Comparison of ENCODE assay signal across 15 cellular contexts in the genomic region with DNA sequence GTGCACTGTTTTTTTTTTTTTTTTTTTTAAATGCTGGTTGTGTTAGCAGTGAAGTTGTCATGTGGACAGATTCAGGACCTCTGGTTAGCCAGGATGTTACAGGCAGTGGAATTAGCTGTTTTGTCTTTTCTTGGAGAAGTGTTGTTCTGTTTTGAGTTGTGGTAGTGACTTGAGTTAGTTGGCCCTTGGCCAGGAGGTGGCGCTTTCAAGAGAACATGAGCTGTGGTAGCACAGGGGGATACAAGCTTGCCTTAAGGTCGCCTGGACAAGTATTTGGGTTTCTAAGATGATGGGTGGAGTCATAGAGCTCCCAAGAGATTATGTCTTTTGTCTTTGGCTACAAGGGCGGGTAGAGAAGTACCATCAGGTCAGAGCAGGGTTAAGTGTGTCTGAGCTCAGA. TPM values are rescaled to one million over a fixed set of nuclear protein-coding genes. Genes with fewer than 3 reads are reported as not detected.
A peak's percentile ranks its signal among the peaks of the same experiment; 100 is the strongest.
DNase-seq lines count a peak whose midpoint lies in the region; ATAC-seq and TF ChIP-seq lines count a peak whose summit lies in the region.
"Had no signal": no experiment of that assay in that cellular context is flagged by ENCODE, and none has a peak within 500 bp of the region (broad histone marks: within the 10 kb centered on the region; RNA-seq: fewer than 3 reads in every experiment).

No MANE protein-coding gene starts in this region.

- WGBS in hepatocyte (ENCODE audit: low lambda C conversion rate, missing lambda C conversion rate): 62% methylated on average over 3 of the region's 3 CpGs

- intact Hi-C loops in head of caudate nucleus (cut with DNase I): no loop called here

- H3K36me3 ChIP-seq in DND-41 (ENCODE audit: insufficient read depth, low read length): no peaks in the 10 kb centered on the region
- H3K36me3 ChIP-seq in OCI-LY1 (ENCODE audit: insufficient read depth, low read length): no peaks in the 10 kb centered on the region
- H3K36me3 ChIP-seq in hepatocyte (replicated peaks; ENCODE audit: insufficient read depth, low read depth): no peaks in the 10 kb centered on the region

- H3F3A ChIP-seq in OCI-LY1 (ENCODE audit: insufficient read depth, low read length): no peaks in the 10 kb centered on the region

- H3K4me3 ChIP-seq in DND-41 (ENCODE audit: low read depth in 1 of 2, low read length in 2 of 2) (no peak overlapping the region), OCI-LY1 (ENCODE audit: low read depth, low read length, poor library complexity, severe bottlenecking) (no peak overlapping the region), hepatocyte (no peak overlapping the region)

- TF ChIP-seq CTCF in DND-41 (IDR thresholded peaks at IDR 0.05; ENCODE audit: borderline replicate concordance, extremely low read depth, low read length, poor library complexity, severe bottlenecking) (peak; percentile 21), GM12873 (IDR thresholded peaks at IDR 0.05; ENCODE audit: insufficient read depth, low read depth, low read length, missing control alignments) (peak; percentile 35), OCI-LY1 (IDR thresholded peaks at IDR 0.05; ENCODE audit: low read length) (peak; percentile 55), hepatocyte (IDR thresholded peaks at IDR 0.05; ENCODE audit: poor library complexity) (peak; percentile 3)

- DNase-seq in DND-41 (no peak), hepatocyte (ENCODE audit: low spot score) (no peak), head of caudate nucleus (no peak), NCI-H2227 treated with DMSO at 0.1 percent for 48 hours (lab: John Stamatoyannopoulos, UW) (no peak)
- DNase-seq: activated effector memory CD4-positive, alpha-beta T cell treated with anti-CD3 and anti-CD28 coated beads, Interleukin-2, amount 50 U/mL, for 16 hours; foreskin keratinocyte; NCI-H2029 treated with DMSO at 0.1 percent for 48 hours; small intestine had no signal

- H2AFZ ChIP-seq in DND-41 (ENCODE audit: low read depth, low read length) (no peak overlapping the region), OCI-LY1 (ENCODE audit: low read length) (no peak overlapping the region), hepatocyte (no peak overlapping the region)

- H3K4me1 ChIP-seq in DND-41 (ENCODE audit: insufficient read depth, low read length) (no peaks in the 10 kb centered on the region), OCI-LY1 (ENCODE audit: insufficient read depth, low read length, severe bottlenecking) (no peaks in the 10 kb centered on the region), hepatocyte (ENCODE audit: insufficient read depth) (no peaks in the 10 kb centered on the region)
- H3K4me1 ChIP-seq: foreskin keratinocyte had no signal

- H3K9ac ChIP-seq in DND-41 (ENCODE audit: low read depth, low read length) (no peak overlapping the region), OCI-LY1 (ENCODE audit: low read length) (no peak overlapping the region)

- H3K9me3 ChIP-seq in DND-41 (ENCODE audit: insufficient read depth, low read length, severe bottlenecking) (no peaks in the 10 kb centered on the region), OCI-LY1 (ENCODE audit: low read length) (no peaks in the 10 kb centered on the region), hepatocyte (ENCODE audit: low read depth) (no peaks in the 10 kb centered on the region)

- H3K9me2 ChIP-seq in OCI-LY1 (ENCODE audit: low read depth, low read length): no peaks in the 10 kb centered on the region
- H3K9me2 ChIP-seq in hepatocyte (replicated peaks; ENCODE audit: insufficient read depth): no peaks in the 10 kb centered on the region

- H3K4me2 ChIP-seq in DND-41 (ENCODE audit: insufficient read depth, low read length) (no peak overlapping the region), OCI-LY1 (ENCODE audit: low read length) (no peak overlapping the region), hepatocyte (no peak overlapping the region)

- H3K27ac ChIP-seq in DND-41 (ENCODE audit: low read length): no peak overlapping the region
- no peak overlapping the region for H3K27ac ChIP-seq in OCI-LY1 (ENCODE audit: low read depth, low read length, poor library complexity, severe bottlenecking)
- no peak overlapping the region for H3K27ac ChIP-seq in hepatocyte
- H3K27ac ChIP-seq: foreskin keratinocyte had no signal

- H3K79me2 ChIP-seq in DND-41 (ENCODE audit: insufficient read depth, low read length): no peaks in the 10 kb centered on the region
- no peaks in the 10 kb centered on the region for H3K79me2 ChIP-seq in OCI-LY1 (ENCODE audit: insufficient read depth, low read length)
- no peaks in the 10 kb centered on the region for H3K79me2 ChIP-seq in hepatocyte

- H4K20me1 ChIP-seq in DND-41 (ENCODE audit: insufficient read depth, low read length) (no peaks in the 10 kb centered on the region), OCI-LY1 (ENCODE audit: insufficient read depth, low read length) (no peaks in the 10 kb centered on the region), hepatocyte (ENCODE audit: insufficient read depth, poor library complexity, severe bottlenecking) (no peaks in the 10 kb centered on the region)

- ATAC-seq in DND-41 (ENCODE audit: insufficient read depth, low read depth) (no peak), GM18868 (IDR thresholded peaks at IDR 0.05; ENCODE audit: unreplicated experiment) (no peak), HG03159 (IDR thresholded peaks at IDR 0.05; ENCODE audit: unreplicated experiment) (no peak)
- ATAC-seq: foreskin keratinocyte had no signal

- H3K27me3 ChIP-seq in DND-41 (ENCODE audit: insufficient read depth, low read length, poor library complexity) (peaks cover 11% of the 10 kb centered on the region), OCI-LY1 (ENCODE audit: insufficient read depth, low read length) (no peaks in the 10 kb centered on the region), hepatocyte (no peaks in the 10 kb centered on the region)

RNA-seq across cellular contexts. Expression of a gene that starts 33.3 kb away (rescaled TPM):
- 21.8 and 34.5 TPM in 2 replicates for total RNA-seq in hepatocyte
- 8.5 and 15.3 TPM in 2 replicates for polyA plus RNA-seq in hepatocyte
- total RNA-seq: foreskin keratinocyte; lower leg skin; T-helper 1 cell treated with Interleukin-12 subunit alpha and Interleukin-12 subunit beta and Interleukin-4 antibody, amounts not matched to agents 30 ng/mL and 1 ng/mL, for 36 hours had no signal
- polyA plus RNA-seq: BJ, foreskin keratinocyte had no signal

Comparison
In these comparisons a context has a peak if more than half of its experiments do, and no peak if none do; other contexts are left out.
1. CTCF ChIP-seq: peak in every context shown above with its lines; median percentile 55 in OCI-LY1; 35 in GM12873; 21 in DND-41; 3 in hepatocyte.